ENCODE assay signal across 8 cellular contexts in the genomic region with DNA sequence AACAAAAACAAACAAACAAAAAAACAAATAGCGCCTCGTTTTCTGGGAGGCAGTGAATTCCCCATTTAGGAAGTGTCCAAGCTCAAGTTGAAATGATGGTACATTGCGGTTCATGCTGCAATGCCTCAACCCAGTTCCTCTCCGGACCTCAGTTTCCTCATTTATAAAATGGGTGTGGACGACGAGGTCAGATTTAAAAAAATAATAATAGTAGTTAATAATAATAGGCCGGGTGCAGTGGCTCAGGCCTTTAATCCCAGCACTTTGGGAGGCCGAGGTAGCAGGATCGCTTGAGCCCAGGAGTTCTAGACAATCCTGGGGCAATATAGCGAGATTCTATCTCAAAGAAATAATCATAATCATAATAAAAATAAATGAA. TPM values are rescaled to one million over a fixed set of nuclear protein-coding genes. Genes with fewer than 3 reads are reported as not detected.
DNase-seq lines count a peak whose midpoint lies in the region; ATAC-seq and TF ChIP-seq lines count a peak whose summit lies in the region.

No MANE protein-coding gene starts in this region.

- H3K79me2 ChIP-seq in OCI-LY3 (ENCODE audit: low read length), result no peaks in the 10 kb centered on the region

- H3K4me1 ChIP-seq in CD8-positive, alpha-beta T cell (ENCODE audit: insufficient read depth, low read length), result peaks cover 33% of the 10 kb centered on the region
- H3K4me1 ChIP-seq in OCI-LY3 (ENCODE audit: low read length), result peaks cover 17% of the 10 kb centered on the region

- H3K27ac ChIP-seq in CD8-positive, alpha-beta T cell (ENCODE audit: low read depth, low read length), result peak overlapping the region; percentile 65
- no peak overlapping the region for H3K27ac ChIP-seq in OCI-LY3 (ENCODE audit: low read length)

- H3K27ac Mint-ChIP-seq in CD8-positive, alpha-beta T cell, result no peak overlapping the region
- no peak overlapping the region for H3K27ac Mint-ChIP-seq in effector memory CD8-positive, alpha-beta T cell
- H3K27ac Mint-ChIP-seq in osteocyte (ENCODE audit: unreplicated experiment), result no peak overlapping the region

- POLR2A ChIA-PET in CD8-positive, alpha-beta T cell (lab: Charles Lee), result interaction anchor here (0.7 to 3.0 kb wide), 15 partner anchors 9 to 206 kb away, joined by 3 to 83 read pairs (median 4); partner anchors contain the start of genes FOSB and RTN2
- POLR2A ChIA-PET in HEK293T (lab: Yijun Ruan, JAX), result interaction anchor here (0.6 to 2.4 kb wide), 11 partner anchors 9 to 46 kb away, joined by 3 to 20 read pairs (median 7); partner anchors contain the start of genes ERCC1 and FOSB

- no peaks in the 10 kb centered on the region for H3K36me3 ChIP-seq in CD8-positive, alpha-beta T cell (ENCODE audit: insufficient read depth, low read length)
- H3K36me3 ChIP-seq in OCI-LY3 (replicated peaks; ENCODE audit: low read depth, low read length), result no peaks in the 10 kb centered on the region

- H3K27me3 ChIP-seq in CD8-positive, alpha-beta T cell (ENCODE audit: insufficient read depth, low read length), result no peaks in the 10 kb centered on the region
- H3K27me3 ChIP-seq in OCI-LY3 (ENCODE audit: low read depth, low read length), result no peaks in the 10 kb centered on the region

- no peaks in the 10 kb centered on the region for H3K9me3 Mint-ChIP-seq in CD8-positive, alpha-beta T cell
- H3K9me3 Mint-ChIP-seq in effector memory CD8-positive, alpha-beta T cell, result no peaks in the 10 kb centered on the region
- H3K9me3 Mint-ChIP-seq in osteocyte (ENCODE audit: unreplicated experiment), result no peaks in the 10 kb centered on the region

- H4K20me1 ChIP-seq in OCI-LY3 (ENCODE audit: insufficient read depth, low read length), result no peaks in the 10 kb centered on the region

- DNase-seq in CD8-positive, alpha-beta T cell, result no peak
- DNase-seq in effector memory CD8-positive, alpha-beta T cell, result no peak
- DNase-seq in osteocyte (ENCODE audit: extremely low spot score, unreplicated experiment), result no peak
- DNase-seq in HEK293T (ENCODE audit: extremely low spot score), result no peak
- no peak for DNase-seq in midbrain (lab: John Stamatoyannopoulos, UW)
- no peak for DNase-seq in activated CD8-positive, alpha-beta memory T cell treated with anti-CD3 and anti-CD28 coated beads, Interleukin-2, amount 50 U/mL, for 4 hours
- DNase-seq in NCI-H524 treated with DMSO at 0.1 percent for 48 hours (lab: John Stamatoyannopoulos, UW), result no peak

- CTCF ChIA-PET in CD8-positive, alpha-beta T cell (lab: Charles Lee), result interaction anchor here (0.6 to 9.7 kb wide), 37 partner anchors 9 to 232 kb away, joined by 3 to 317 read pairs (median 5); partner anchors contain the start of genes EML2, FOSB, PPM1N and PPP1R13L
- CTCF ChIA-PET in HEK293T (lab: Yijun Ruan, JAX), result interaction anchor here (0.6 to 3.0 kb wide), 17 partner anchors 9 to 1674 kb away, joined by 3 to 93 read pairs (median 4); partner anchors contain the start of genes ERCC1, FOSB, PPP1R13L and ZC3H4

- H3K4me1 Mint-ChIP-seq in CD8-positive, alpha-beta T cell (ENCODE audit: low read depth), result peaks cover 25% of the 10 kb centered on the region
- H3K4me1 Mint-ChIP-seq in effector memory CD8-positive, alpha-beta T cell (ENCODE audit: low read depth in 2 of 2), result peaks cover 25 to 26% of the 10 kb centered on the region in 2 donors
- H3K4me1 Mint-ChIP-seq in osteocyte (ENCODE audit: unreplicated experiment), result peaks cover 23% of the 10 kb centered on the region

- no peaks in the 10 kb centered on the region for H3K9me3 ChIP-seq in CD8-positive, alpha-beta T cell (ENCODE audit: low read length)
- H3K9me3 ChIP-seq in OCI-LY3 (ENCODE audit: insufficient read depth, low read length), result no peaks in the 10 kb centered on the region

- intact Hi-C loops in CD8-positive, alpha-beta T cell (cut with DNase I, micrococcal nuclease), result loop anchor here (1.0 to 5.0 kb wide), 7 partner anchors 11 to 204 kb away; partner anchors contain the start of gene FOSB (in 2 of the 2)

- peak overlapping the region; percentile 60 for H3K4me3 Mint-ChIP-seq in CD8-positive, alpha-beta T cell
- H3K4me3 Mint-ChIP-seq in effector memory CD8-positive, alpha-beta T cell, result peak overlapping the region; percentile 74 to 80
- peak overlapping the region; percentile 44 for H3K4me3 Mint-ChIP-seq in osteocyte (ENCODE audit: unreplicated experiment)

- no peak for TF ChIP-seq CTCF in CD8-positive, alpha-beta T cell (IDR thresholded peaks at IDR 0.05)
- TF ChIP-seq CTCF in OCI-LY3 (IDR thresholded peaks at IDR 0.05; ENCODE audit: low read depth, low read length) (no peak), osteocyte (IDR thresholded peaks at IDR 0.05) (no peak)

- peak overlapping the region; percentile 31; the same call in 1 of the 2 replicates for H2AFZ ChIP-seq in OCI-LY3 (ENCODE audit: low read depth, low read length)

- peak overlapping the region; percentile 71 for H3K4me3 ChIP-seq in CD8-positive, alpha-beta T cell (ENCODE audit: low read depth, low read length)
- peak overlapping the region; percentile 83 for H3K4me3 ChIP-seq in OCI-LY3 (ENCODE audit: low read length)

- H3K9ac ChIP-seq in OCI-LY3 (ENCODE audit: low read length), result peak overlapping the region; percentile 83

- H3K36me3 Mint-ChIP-seq in CD8-positive, alpha-beta T cell, result no peaks in the 10 kb centered on the region
- peaks cover 14% of the 10 kb centered on the region for H3K36me3 Mint-ChIP-seq in effector memory CD8-positive, alpha-beta T cell (ENCODE audit: insufficient read depth)
- no peaks in the 10 kb centered on the region for H3K36me3 Mint-ChIP-seq in osteocyte (ENCODE audit: unreplicated experiment)

- ATAC-seq in CD8-positive, alpha-beta T cell, result no peak
- ATAC-seq in effector memory CD8-positive, alpha-beta T cell (replicated peaks), result no peak

- no peaks in the 10 kb centered on the region for H3K27me3 Mint-ChIP-seq in CD8-positive, alpha-beta T cell (ENCODE audit: low read depth)
- no peaks in the 10 kb centered on the region for H3K27me3 Mint-ChIP-seq in effector memory CD8-positive, alpha-beta T cell
- H3K27me3 Mint-ChIP-seq in osteocyte (ENCODE audit: unreplicated experiment), result no peaks in the 10 kb centered on the region

- peak overlapping the region; percentile 81 for H3K4me2 ChIP-seq in OCI-LY3 (ENCODE audit: low read length)

TF ChIP-seq in HEK293T, 16 proteins besides CTCF, POLR2A, EP300 and RAD21:
- TF ChIP-seq NFRKB (IDR thresholded peaks at IDR 0.05) (no peak), ARNT (IDR thresholded peaks at IDR 0.05) (no peak), BHLHE40 (IDR thresholded peaks at IDR 0.05; ENCODE audit: borderline replicate concordance) (no peak), FOXM1 (IDR thresholded peaks at IDR 0.05; ENCODE audit: borderline replicate concordance) (no peak), L3MBTL2 (conservative IDR thresholded peaks at IDR 0.05) (no peak), ELF4 (IDR thresholded peaks at IDR 0.05) (no peak), SP1 (IDR thresholded peaks at IDR 0.05) (no peak), TARDBP (IDR thresholded peaks at IDR 0.05) (no peak)

RNA-seq across cellular contexts. Expression of gene ERCC1, which starts 15.5 kb away (rescaled TPM):
- 10 to 100 TPM; 28.7 to 31.5 TPM for total RNA-seq in CD8-positive, alpha-beta T cell
- 96.7 and 117 TPM in 2 replicates for total RNA-seq in osteocyte

RNA-seq across cellular contexts. Expression of gene FOSB, which starts 28.6 kb away (rescaled TPM):
- 100 to 1,000 TPM; 625 to 631 TPM for total RNA-seq in CD8-positive, alpha-beta T cell
- 93.8 and 176 TPM in 2 replicates for total RNA-seq in osteocyte

RNA-seq across cellular contexts. Expression of gene POLR1G, which starts 32.7 kb away (rescaled TPM):
- total RNA-seq in CD8-positive, alpha-beta T cell, result under 1 TPM; 0.27 to 0.44 TPM
- total RNA-seq in osteocyte, result 7.6 and 9.1 TPM in 2 replicates

RNA-seq across cellular contexts. Expression of gene PPP1R13L, which starts 34.3 kb away (rescaled TPM):
- 1 to 10 TPM; 2.5 to 3.6 TPM for total RNA-seq in CD8-positive, alpha-beta T cell
- 48.7 and 53.5 TPM in 2 replicates for total RNA-seq in osteocyte

RNA-seq across cellular contexts. Expression of gene RTN2, which starts 57.7 kb away (rescaled TPM):
- total RNA-seq in CD8-positive, alpha-beta T cell, result 1 to 10 TPM in 1 of 2 experiments, under 1 TPM in 1; 0.64 to 1.3 TPM
- 15.6 and 15.8 TPM in 2 replicates for total RNA-seq in osteocyte
